In genomic region chr17:31803494-31804213, GRCh38 we compare ENCODE assay signal across 1 cellular context.
TF ChIP-seq lines count a peak whose summit lies in the region.

No MANE protein-coding gene starts in this region.

TF ChIP-seq in HepG2, 621 proteins besides CTCF, POLR2A, EP300 and RAD21 (continued from another document and continues in another):
- TF ChIP-seq ZNF710 (CRISPR knock-in tag; IDR thresholded peaks at IDR 0.05; ENCODE audit: borderline replicate concordance) (no peak; the same call in 1 of the 2 replicates), ZNF275 (CRISPR knock-in tag; IDR thresholded peaks at IDR 0.05; ENCODE audit: borderline replicate concordance) (peak; percentile 25; the same call in 1 of the 2 replicates), RCOR2 (CRISPR knock-in tag; IDR thresholded peaks at IDR 0.05) (peak; percentile 91), KDM3A (CRISPR knock-in tag; IDR thresholded peaks at IDR 0.05; ENCODE audit: low read depth) (peak; percentile 48; the same call in 1 of the 2 replicates), RFX3 (CRISPR knock-in tag; IDR thresholded peaks at IDR 0.05) (no peak), ZC3H4 (CRISPR knock-in tag; IDR thresholded peaks at IDR 0.05; ENCODE audit: borderline replicate concordance) (no peak), HNF4G (IDR thresholded peaks at IDR 0.05; ENCODE audit: borderline replicate concordance, low read depth, low read length) (peak; percentile 98), HNF4G (CRISPR knock-in tag; IDR thresholded peaks at IDR 0.05; ENCODE audit: borderline replicate concordance, low read depth) (peak; percentile 98; the same call in 1 of the 2 replicates), CCAR2 (optimal IDR thresholded peaks at IDR 0.05; ENCODE audit: low read depth, low read length) (no peak), SNRNP70 (IDR thresholded peaks at IDR 0.05; ENCODE audit: low read depth, low read length) (no peak), FOSL1 (CRISPR knock-in tag; IDR thresholded peaks at IDR 0.05; ENCODE audit: borderline replicate concordance) (no peak), PITX1 (CRISPR knock-in tag; IDR thresholded peaks at IDR 0.05) (peak; percentile 93), ZNF670 (CRISPR knock-in tag; IDR thresholded peaks at IDR 0.05; ENCODE audit: borderline replicate concordance) (0 out of 2 replicates have a peak, but pooled peaks have one; percentile 53), SRSF9 (IDR thresholded peaks at IDR 0.05; ENCODE audit: borderline replicate concordance, insufficient read depth, low read depth, low read length, poor library complexity, severe bottlenecking) (no peak), BRD4 (CRISPR knock-in tag; IDR thresholded peaks at IDR 0.05) (0 out of 2 replicates have a peak, but pooled peaks have one; percentile 30), E2F1 (CRISPR knock-in tag; IDR thresholded peaks at IDR 0.05) (no peak), ZNF572 (CRISPR knock-in tag; IDR thresholded peaks at IDR 0.05) (no peak), ZSCAN21 (CRISPR knock-in tag; IDR thresholded peaks at IDR 0.05; ENCODE audit: borderline replicate concordance) (peak; percentile 82; the same call in 1 of the 2 replicates), EZH2 (conservative IDR thresholded peaks at IDR 0.05; ENCODE audit: low read depth, low read length) (no peak), ZSCAN12 (CRISPR knock-in tag; IDR thresholded peaks at IDR 0.05) (no peak), PLSCR1 (CRISPR knock-in tag; IDR thresholded peaks at IDR 0.05; ENCODE audit: borderline replicate concordance) (no peak), ZNF788 (CRISPR knock-in tag; IDR thresholded peaks at IDR 0.05; ENCODE audit: borderline replicate concordance) (peak; percentile 76; the same call in 1 of the 2 replicates), NR2F1 (CRISPR knock-in tag; IDR thresholded peaks at IDR 0.05) (peak in 1 of 2 experiments; percentile 53; a peak in 1 of 4 replicates), GLI4 (CRISPR knock-in tag; IDR thresholded peaks at IDR 0.05; ENCODE audit: borderline replicate concordance) (no peak), CENPT (CRISPR knock-in tag; IDR thresholded peaks at IDR 0.05; ENCODE audit: low read depth) (no peak), HOXD1 (CRISPR knock-in tag; IDR thresholded peaks at IDR 0.05) (peak; percentile 98), CREB1 (IDR thresholded peaks at IDR 0.05) (peak; percentile 84), CREB1 (CRISPR knock-in tag; IDR thresholded peaks at IDR 0.05) (peak; percentile 85), ZFP62 (CRISPR knock-in tag; IDR thresholded peaks at IDR 0.05) (no peak), ZMYM4 (CRISPR knock-in tag; IDR thresholded peaks at IDR 0.05) (peak; percentile 73), ZSCAN25 (CRISPR knock-in tag; IDR thresholded peaks at IDR 0.05) (peak; percentile 41; the same call in 1 of the 2 replicates), KLF6 (CRISPR knock-in tag; IDR thresholded peaks at IDR 0.05) (peak; percentile 65; the same call in 1 of the 2 replicates), ZNF724P (CRISPR knock-in tag; IDR thresholded peaks at IDR 0.05; ENCODE audit: borderline replicate concordance) (0 out of 2 replicates have a peak, but pooled peaks have one; percentile 79)
- TF ChIP-seq, protein P1, sequence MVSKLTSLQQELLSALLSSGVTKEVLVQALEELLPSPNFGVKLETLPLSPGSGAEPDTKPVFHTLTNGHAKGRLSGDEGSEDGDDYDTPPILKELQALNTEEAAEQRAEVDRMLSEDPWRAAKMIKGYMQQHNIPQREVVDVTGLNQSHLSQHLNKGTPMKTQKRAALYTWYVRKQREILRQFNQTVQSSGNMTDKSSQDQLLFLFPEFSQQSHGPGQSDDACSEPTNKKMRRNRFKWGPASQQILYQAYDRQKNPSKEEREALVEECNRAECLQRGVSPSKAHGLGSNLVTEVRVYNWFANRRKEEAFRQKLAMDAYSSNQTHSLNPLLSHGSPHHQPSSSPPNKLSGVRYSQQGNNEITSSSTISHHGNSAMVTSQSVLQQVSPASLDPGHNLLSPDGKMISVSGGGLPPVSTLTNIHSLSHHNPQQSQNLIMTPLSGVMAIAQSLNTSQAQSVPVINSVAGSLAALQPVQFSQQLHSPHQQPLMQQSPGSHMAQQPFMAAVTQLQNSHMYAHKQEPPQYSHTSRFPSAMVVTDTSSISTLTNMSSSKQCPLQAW (CRISPR knock-in tag; IDR thresholded peaks at IDR 0.05): peak; percentile 80
- TF ChIP-seq, protein P2, sequence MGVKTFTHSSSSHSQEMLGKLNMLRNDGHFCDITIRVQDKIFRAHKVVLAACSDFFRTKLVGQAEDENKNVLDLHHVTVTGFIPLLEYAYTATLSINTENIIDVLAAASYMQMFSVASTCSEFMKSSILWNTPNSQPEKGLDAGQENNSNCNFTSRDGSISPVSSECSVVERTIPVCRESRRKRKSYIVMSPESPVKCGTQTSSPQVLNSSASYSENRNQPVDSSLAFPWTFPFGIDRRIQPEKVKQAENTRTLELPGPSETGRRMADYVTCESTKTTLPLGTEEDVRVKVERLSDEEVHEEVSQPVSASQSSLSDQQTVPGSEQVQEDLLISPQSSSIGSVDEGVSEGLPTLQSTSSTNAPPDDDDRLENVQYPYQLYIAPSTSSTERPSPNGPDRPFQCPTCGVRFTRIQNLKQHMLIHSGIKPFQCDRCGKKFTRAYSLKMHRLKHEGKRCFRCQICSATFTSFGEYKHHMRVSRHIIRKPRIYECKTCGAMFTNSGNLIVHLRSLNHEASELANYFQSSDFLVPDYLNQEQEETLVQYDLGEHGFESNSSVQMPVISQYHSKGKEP (CRISPR knock-in tag; IDR thresholded peaks at IDR 0.05): 0 out of 2 replicates have a peak, but pooled peaks have one; percentile 75
- TF ChIP-seq, protein P3, sequence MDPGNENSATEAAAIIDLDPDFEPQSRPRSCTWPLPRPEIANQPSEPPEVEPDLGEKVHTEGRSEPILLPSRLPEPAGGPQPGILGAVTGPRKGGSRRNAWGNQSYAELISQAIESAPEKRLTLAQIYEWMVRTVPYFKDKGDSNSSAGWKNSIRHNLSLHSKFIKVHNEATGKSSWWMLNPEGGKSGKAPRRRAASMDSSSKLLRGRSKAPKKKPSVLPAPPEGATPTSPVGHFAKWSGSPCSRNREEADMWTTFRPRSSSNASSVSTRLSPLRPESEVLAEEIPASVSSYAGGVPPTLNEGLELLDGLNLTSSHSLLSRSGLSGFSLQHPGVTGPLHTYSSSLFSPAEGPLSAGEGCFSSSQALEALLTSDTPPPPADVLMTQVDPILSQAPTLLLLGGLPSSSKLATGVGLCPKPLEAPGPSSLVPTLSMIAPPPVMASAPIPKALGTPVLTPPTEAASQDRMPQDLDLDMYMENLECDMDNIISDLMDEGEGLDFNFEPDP (CRISPR knock-in tag; conservative IDR thresholded peaks at IDR 0.05): no peak
- TF ChIP-seq, protein P4, sequence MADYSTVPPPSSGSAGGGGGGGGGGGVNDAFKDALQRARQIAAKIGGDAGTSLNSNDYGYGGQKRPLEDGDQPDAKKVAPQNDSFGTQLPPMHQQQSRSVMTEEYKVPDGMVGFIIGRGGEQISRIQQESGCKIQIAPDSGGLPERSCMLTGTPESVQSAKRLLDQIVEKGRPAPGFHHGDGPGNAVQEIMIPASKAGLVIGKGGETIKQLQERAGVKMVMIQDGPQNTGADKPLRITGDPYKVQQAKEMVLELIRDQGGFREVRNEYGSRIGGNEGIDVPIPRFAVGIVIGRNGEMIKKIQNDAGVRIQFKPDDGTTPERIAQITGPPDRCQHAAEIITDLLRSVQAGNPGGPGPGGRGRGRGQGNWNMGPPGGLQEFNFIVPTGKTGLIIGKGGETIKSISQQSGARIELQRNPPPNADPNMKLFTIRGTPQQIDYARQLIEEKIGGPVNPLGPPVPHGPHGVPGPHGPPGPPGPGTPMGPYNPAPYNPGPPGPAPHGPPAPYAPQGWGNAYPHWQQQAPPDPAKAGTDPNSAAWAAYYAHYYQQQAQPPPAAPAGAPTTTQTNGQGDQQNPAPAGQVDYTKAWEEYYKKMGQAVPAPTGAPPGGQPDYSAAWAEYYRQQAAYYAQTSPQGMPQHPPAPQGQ (CRISPR knock-in tag; IDR thresholded peaks at IDR 0.05; ENCODE audit: borderline replicate concordance): no peak
- TF ChIP-seq, protein P5, sequence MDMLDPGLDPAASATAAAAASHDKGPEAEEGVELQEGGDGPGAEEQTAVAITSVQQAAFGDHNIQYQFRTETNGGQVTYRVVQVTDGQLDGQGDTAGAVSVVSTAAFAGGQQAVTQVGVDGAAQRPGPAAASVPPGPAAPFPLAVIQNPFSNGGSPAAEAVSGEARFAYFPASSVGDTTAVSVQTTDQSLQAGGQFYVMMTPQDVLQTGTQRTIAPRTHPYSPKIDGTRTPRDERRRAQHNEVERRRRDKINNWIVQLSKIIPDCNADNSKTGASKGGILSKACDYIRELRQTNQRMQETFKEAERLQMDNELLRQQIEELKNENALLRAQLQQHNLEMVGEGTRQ (IDR thresholded peaks at IDR 0.05; ENCODE audit: low read depth, low read length): no peak
- TF ChIP-seq, protein P5 (CRISPR knock-in tag; IDR thresholded peaks at IDR 0.05; ENCODE audit: borderline replicate concordance): no peak
- TF ChIP-seq, protein P6, sequence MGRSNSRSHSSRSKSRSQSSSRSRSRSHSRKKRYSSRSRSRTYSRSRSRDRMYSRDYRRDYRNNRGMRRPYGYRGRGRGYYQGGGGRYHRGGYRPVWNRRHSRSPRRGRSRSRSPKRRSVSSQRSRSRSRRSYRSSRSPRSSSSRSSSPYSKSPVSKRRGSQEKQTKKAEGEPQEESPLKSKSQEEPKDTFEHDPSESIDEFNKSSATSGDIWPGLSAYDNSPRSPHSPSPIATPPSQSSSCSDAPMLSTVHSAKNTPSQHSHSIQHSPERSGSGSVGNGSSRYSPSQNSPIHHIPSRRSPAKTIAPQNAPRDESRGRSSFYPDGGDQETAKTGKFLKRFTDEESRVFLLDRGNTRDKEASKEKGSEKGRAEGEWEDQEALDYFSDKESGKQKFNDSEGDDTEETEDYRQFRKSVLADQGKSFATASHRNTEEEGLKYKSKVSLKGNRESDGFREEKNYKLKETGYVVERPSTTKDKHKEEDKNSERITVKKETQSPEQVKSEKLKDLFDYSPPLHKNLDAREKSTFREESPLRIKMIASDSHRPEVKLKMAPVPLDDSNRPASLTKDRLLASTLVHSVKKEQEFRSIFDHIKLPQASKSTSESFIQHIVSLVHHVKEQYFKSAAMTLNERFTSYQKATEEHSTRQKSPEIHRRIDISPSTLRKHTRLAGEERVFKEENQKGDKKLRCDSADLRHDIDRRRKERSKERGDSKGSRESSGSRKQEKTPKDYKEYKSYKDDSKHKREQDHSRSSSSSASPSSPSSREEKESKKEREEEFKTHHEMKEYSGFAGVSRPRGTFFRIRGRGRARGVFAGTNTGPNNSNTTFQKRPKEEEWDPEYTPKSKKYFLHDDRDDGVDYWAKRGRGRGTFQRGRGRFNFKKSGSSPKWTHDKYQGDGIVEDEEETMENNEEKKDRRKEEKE (IDR thresholded peaks at IDR 0.05): no peak
